19 cellular contexts compared by ENCODE assay signal in genomic region chr16:27452569-27453475, GRCh38. TPM values are rescaled to one million over a fixed set of nuclear protein-coding genes. Genes with fewer than 3 reads are reported as not detected.
DNase-seq lines count a peak whose midpoint lies in the region; ATAC-seq, FAIRE-seq and TF ChIP-seq lines count a peak whose summit lies in the region.
"Had no signal": no experiment of that assay in that cellular context is flagged by ENCODE, and none has a peak within 500 bp of the region (broad histone marks: within the 10 kb centered on the region; RNA-seq: fewer than 3 reads in every experiment).

No MANE protein-coding gene starts in this region.

- no peak for TF ChIP-seq CTCF in heart right ventricle (IDR thresholded peaks at IDR 0.05)
- no peak for TF ChIP-seq CTCF in IMR-90 (conservative IDR thresholded peaks at IDR 0.05; ENCODE audit: low read depth, low read length)
- no peak for TF ChIP-seq CTCF in astrocyte (IDR thresholded peaks at IDR 0.05; ENCODE audit: insufficient read depth, low read depth, low read length)

- H3K4me3 ChIP-seq in heart right ventricle (no peak overlapping the region), IMR-90 (ENCODE audit: insufficient read depth, low read depth, low read length) (no peak overlapping the region), astrocyte (ENCODE audit: insufficient read depth, low read depth, low read length) (no peak overlapping the region)
- H3K4me3 ChIP-seq: prostate gland, upper lobe of left lung had no signal

- CTCF ChIA-PET in IMR-90 (lab: Yijun Ruan, JAX) = interaction anchor here (1.0 kb wide), 1 partner anchor 217 kb away, joined by 4 read pairs; no protein-coding TSS in a partner anchor

- no peak overlapping the region for H4K5ac ChIP-seq in IMR-90 (ENCODE audit: low read depth, low read length)

- no peak overlapping the region for H2BK5ac ChIP-seq in IMR-90 (ENCODE audit: low read depth, low read length, poor library complexity, severe bottlenecking)

- no peak overlapping the region for H3K27ac ChIP-seq in heart right ventricle
- no peak overlapping the region for H3K27ac ChIP-seq in IMR-90 (ENCODE audit: insufficient read depth, low read length)
- H3K27ac ChIP-seq in astrocyte (ENCODE audit: low read depth, low read length) = no peak overlapping the region
- H3K27ac ChIP-seq: prostate gland, upper lobe of left lung had no signal

- POLR2A ChIA-PET in IMR-90 (lab: Charles Lee; ENCODE audit: unreplicated experiment) = no interaction called here

- TF ChIP-seq POLR2A in IMR-90 (IDR thresholded peaks at IDR 0.05; ENCODE audit: low read depth, low read length) = no peak

- H3K36me3 ChIP-seq in heart right ventricle = no peaks in the 10 kb centered on the region
- H3K36me3 ChIP-seq in IMR-90 (ENCODE audit: control insufficient read depth, insufficient read depth, low read length) = no peaks in the 10 kb centered on the region
- no peaks in the 10 kb centered on the region for H3K36me3 ChIP-seq in astrocyte (ENCODE audit: insufficient read depth, low read length)
- H3K36me3 ChIP-seq: prostate gland had no signal

- peaks cover 0 to 35% (median 15%) of the 10 kb centered on the region in 9 donors for H3K4me1 ChIP-seq in heart right ventricle
- H3K4me1 ChIP-seq in IMR-90 (ENCODE audit: control insufficient read depth, insufficient read depth, low read length) = peaks cover 5% of the 10 kb centered on the region
- H3K4me1 ChIP-seq in astrocyte (ENCODE audit: insufficient read depth, low read length) = peaks cover 7% of the 10 kb centered on the region
- H3K4me1 ChIP-seq: prostate gland had no signal

- peaks cover 0 to 39% (median 30%) of the 10 kb centered on the region in 7 donors for H3K27me3 ChIP-seq in heart right ventricle
- no peaks in the 10 kb centered on the region for H3K27me3 ChIP-seq in IMR-90 (ENCODE audit: control insufficient read depth, insufficient read depth, low read length)
- H3K27me3 ChIP-seq in astrocyte (ENCODE audit: insufficient read depth, low read length) = no peaks in the 10 kb centered on the region
- H3K27me3 ChIP-seq: upper lobe of left lung had no signal

- FAIRE-seq in astrocyte (lab: Jason Lieb, UNC) = no peak
- FAIRE-seq: colon had no signal

- no peak for TF ChIP-seq RAD21 in IMR-90 (IDR thresholded peaks at IDR 0.05; ENCODE audit: low read length)

- no peak overlapping the region for H3K4ac ChIP-seq in IMR-90 (ENCODE audit: low read depth, low read length)

- no peak overlapping the region for H2AK5ac ChIP-seq in IMR-90 (ENCODE audit: low read depth, low read length)

- H3K14ac ChIP-seq in IMR-90 (replicated peaks; ENCODE audit: low read depth, low read length) = 0 out of 2 replicates have a peak overlapping the region, but pooled peaks have one; percentile 18

- H4K8ac ChIP-seq in IMR-90 (ENCODE audit: low read depth in 2 of 2, low read length in 2 of 2) = no peak overlapping the region

- intact Hi-C loops in Right ventricle myocardium superior (cut with DNase I) (loop anchor here (10.0 kb wide), 1 partner anchor 1618 kb away; no protein-coding TSS in a partner anchor), heart right ventricle (cut with DNase I) (loop anchor here in 6 of 10 donors (5.0 to 10.0 kb wide), 6 partner anchors 78 to 1611 kb away; no protein-coding TSS in a partner anchor), IMR-90 (cut with micrococcal nuclease) (no loop called here)

- DNase-seq in Right ventricle myocardium superior (peak; percentile 37), heart right ventricle (no peak), IMR-90 (no peak), astrocyte (ENCODE audit: low read depth) (no peak), SIG-M5 treated with dmso at 0.1 percent for 504 hours (lab: John Stamatoyannopoulos, UW; ENCODE audit: unreplicated experiment) (no peak)
- DNase-seq: amniotic stem cell, erythroblast, head of caudate nucleus, KG1, NCI-H1417 treated with DMSO at 0.1 percent for 48 hours, NCI-H226, T-helper 2 cell, upper lobe of left lung had no signal

- H3K36me3 Mint-ChIP-seq in astrocyte (ENCODE audit: low read depth, unreplicated experiment) = no peaks in the 10 kb centered on the region
- H3K36me3 Mint-ChIP-seq in stimulated activated memory B cell treated with anti-CD40 and anti-IgM and Interleukin-4, amounts not matched to agents 10 μg/mL and 1 μg/mL and 100 μg/mL, for 72 hours = peaks cover 30% of the 10 kb centered on the region

- H4K20me1 ChIP-seq in IMR-90 (ENCODE audit: insufficient read depth, low read length) (no peaks in the 10 kb centered on the region), astrocyte (ENCODE audit: insufficient read depth, low read length) (no peaks in the 10 kb centered on the region)

- no peak overlapping the region for H2BK15ac ChIP-seq in IMR-90 (ENCODE audit: low read depth, low read length)

- no peak overlapping the region for H2BK20ac ChIP-seq in IMR-90 (ENCODE audit: low read depth, low read length)

- peaks cover 3% of the 10 kb centered on the region for H3K4me1 Mint-ChIP-seq in astrocyte (ENCODE audit: low read depth, unreplicated experiment)
- H3K4me1 Mint-ChIP-seq in stimulated activated memory B cell treated with anti-CD40 and anti-IgM and Interleukin-4, amounts not matched to agents 10 μg/mL and 1 μg/mL and 100 μg/mL, for 72 hours = peaks cover 76% of the 10 kb centered on the region

- dilution Hi-C loops in IMR-90 (cut with HindIII; ENCODE audit: low sequenced_read_pairs, unreplicated experiment) = no loop called here

- peak overlapping the region; percentile 69 for H3K27ac Mint-ChIP-seq in astrocyte (ENCODE audit: unreplicated experiment)
- peak overlapping the region; percentile 79 for H3K27ac Mint-ChIP-seq in stimulated activated memory B cell treated with anti-CD40 and anti-IgM and Interleukin-4, amounts not matched to agents 10 μg/mL and 1 μg/mL and 100 μg/mL, for 72 hours

- peaks cover 5% of the 10 kb centered on the region for H3K27me3 Mint-ChIP-seq in astrocyte (ENCODE audit: low read depth, unreplicated experiment)
- no peaks in the 10 kb centered on the region for H3K27me3 Mint-ChIP-seq in stimulated activated memory B cell treated with anti-CD40 and anti-IgM and Interleukin-4, amounts not matched to agents 10 μg/mL and 1 μg/mL and 100 μg/mL, for 72 hours

- no peaks in the 10 kb centered on the region for H3K79me2 ChIP-seq in astrocyte (ENCODE audit: insufficient read depth, low read length)

- H3K4me3 Mint-ChIP-seq in astrocyte (ENCODE audit: unreplicated experiment) = no peak overlapping the region
- H3K4me3 Mint-ChIP-seq in stimulated activated memory B cell treated with anti-CD40 and anti-IgM and Interleukin-4, amounts not matched to agents 10 μg/mL and 1 μg/mL and 100 μg/mL, for 72 hours = peak overlapping the region; percentile 15

- H4K91ac ChIP-seq in IMR-90 (ENCODE audit: insufficient read depth, low read depth, low read length) = no peak overlapping the region

- no peak overlapping the region for H3K9ac ChIP-seq in IMR-90 (ENCODE audit: low read depth, low read length)
- no peak overlapping the region for H3K9ac ChIP-seq in astrocyte (ENCODE audit: low read length)

- H3K79me1 ChIP-seq in IMR-90 (ENCODE audit: low read depth in 1 of 2, low read length in 2 of 2) = no peaks in the 10 kb centered on the region

- ATAC-seq in Right ventricle myocardium superior (ENCODE audit: poor library complexity) (no peak), heart right ventricle (no peak), IMR-90 (ENCODE audit: low read depth) (no peak), GM21825 (IDR thresholded peaks at IDR 0.05; ENCODE audit: unreplicated experiment) (no peak), GM19035 (IDR thresholded peaks at IDR 0.05; ENCODE audit: unreplicated experiment) (no peak)
- ATAC-seq in stimulated activated memory B cell treated with anti-CD40 and anti-IgM and Interleukin-4, amounts not matched to agents 10 μg/mL and 1 μg/mL and 100 μg/mL, for 72 hours = no peak
- ATAC-seq: Panc1 had no signal

- H3K4me2 ChIP-seq in IMR-90 (ENCODE audit: low read depth, low read length) (no peak overlapping the region), astrocyte (ENCODE audit: low read length) (no peak overlapping the region)

- BruUV-seq in IMR-90 (replicated peaks; lab: Mats Ljungman, UMichigan) = no TSS peak

- H3K9me3 ChIP-seq in heart right ventricle (no peaks in the 10 kb centered on the region), IMR-90 (ENCODE audit: control insufficient read depth, insufficient read depth, low read length) (no peaks in the 10 kb centered on the region), astrocyte (ENCODE audit: insufficient read depth, low read depth, low read length) (no peaks in the 10 kb centered on the region)
- H3K9me3 ChIP-seq: prostate gland, upper lobe of left lung had no signal

- H3K18ac ChIP-seq in IMR-90 (ENCODE audit: low read depth, low read length) = no peak overlapping the region

- 0 out of 2 replicates have a peak, but pooled peaks cover 3% of the 10 kb centered on the region for H3K9me1 ChIP-seq in IMR-90 (ENCODE audit: insufficient read depth, low read length)

- H2AFZ ChIP-seq in IMR-90 (replicated peaks; ENCODE audit: low read length, poor library complexity) (no peak overlapping the region), astrocyte (ENCODE audit: low read depth, low read length) (no peak overlapping the region)

- no peak overlapping the region; the same call in 1 of the 2 replicates for H3K23ac ChIP-seq in IMR-90 (ENCODE audit: low read depth, low read length)

- in situ Hi-C loops in IMR-90 (cut with MboI; ENCODE audit: low sequenced_read_pairs) = loop anchor here (5.0 to 25.0 kb wide), 4 partner anchors 81 to 1616 kb away; no protein-coding TSS in a partner anchor

- H3K56ac ChIP-seq in IMR-90 (ENCODE audit: extremely low read depth, insufficient read depth, low read length) = no peak overlapping the region

- H2AK9ac ChIP-seq in IMR-90 (replicated peaks; ENCODE audit: low read depth, low read length, poor library complexity) = peak overlapping the region; percentile 21

- 58 to 68% methylated on average over 16 of the region's 16 CpGs for WGBS in heart right ventricle, 2 donors
- 78% methylated on average over 7 of the region's 16 CpGs; no CpG with 5 or more reads in 1 of the 2 experiments for WGBS in IMR-90 (ENCODE audit: extremely low coverage in 2 of 2, insufficient read length in 1 of 2), 2 experiments

- peaks cover 4% of the 10 kb centered on the region for H3K9me3 Mint-ChIP-seq in astrocyte (ENCODE audit: unreplicated experiment)
- H3K9me3 Mint-ChIP-seq in stimulated activated memory B cell treated with anti-CD40 and anti-IgM and Interleukin-4, amounts not matched to agents 10 μg/mL and 1 μg/mL and 100 μg/mL, for 72 hours = no peaks in the 10 kb centered on the region

- no peak overlapping the region for H2BK120ac ChIP-seq in IMR-90 (ENCODE audit: low read depth, low read length)

TF ChIP-seq in IMR-90, 13 proteins besides CTCF, POLR2A, EP300 and RAD21 (continues in another document):
- no peak for TF ChIP-seq RFX5 (IDR thresholded peaks at IDR 0.05; ENCODE audit: low read depth, low read length)
- no peak for TF ChIP-seq MXI1 (IDR thresholded peaks at IDR 0.05; ENCODE audit: borderline replicate concordance, low read depth, low read length)

RNA-seq across cellular contexts. Expression of gene IL21R, which starts 50.8 kb away (rescaled TPM):
- 0.13 TPM for total RNA-seq in Right ventricle myocardium superior
- total RNA-seq in heart right ventricle = 1 to 10 TPM in 1 of 10 donors, under 1 TPM in 8, not detected in 1; 0.06 to 3.6 (median 0.15) TPM
- under 1 TPM in 1 of 2 donors, not detected in 1; 0.07 TPM for polyA plus RNA-seq in heart right ventricle
- 0.72 and 0.83 TPM in 2 replicates for total RNA-seq in IMR-90 (2012; rRNA removed)
- polyA plus RNA-seq in IMR-90 (2012; rRNA removed) = 0.83 and 0.97 TPM in 2 replicates
- polyA plus RNA-seq in IMR-90 (2012; cell fraction: cytosol; rRNA removed) = 0.54 and 0.75 TPM in 2 replicates
- 0.38 and 0.77 TPM in 2 replicates for polyA plus RNA-seq in IMR-90 (2012; cell fraction: nucleus; rRNA removed; ENCODE audit: low replicate concordance)
- 1.8 and 3.0 TPM in 2 replicates for total RNA-seq in astrocyte
